Comparison of ENCODE assay signal across 7 cellular contexts in the genomic region with DNA sequence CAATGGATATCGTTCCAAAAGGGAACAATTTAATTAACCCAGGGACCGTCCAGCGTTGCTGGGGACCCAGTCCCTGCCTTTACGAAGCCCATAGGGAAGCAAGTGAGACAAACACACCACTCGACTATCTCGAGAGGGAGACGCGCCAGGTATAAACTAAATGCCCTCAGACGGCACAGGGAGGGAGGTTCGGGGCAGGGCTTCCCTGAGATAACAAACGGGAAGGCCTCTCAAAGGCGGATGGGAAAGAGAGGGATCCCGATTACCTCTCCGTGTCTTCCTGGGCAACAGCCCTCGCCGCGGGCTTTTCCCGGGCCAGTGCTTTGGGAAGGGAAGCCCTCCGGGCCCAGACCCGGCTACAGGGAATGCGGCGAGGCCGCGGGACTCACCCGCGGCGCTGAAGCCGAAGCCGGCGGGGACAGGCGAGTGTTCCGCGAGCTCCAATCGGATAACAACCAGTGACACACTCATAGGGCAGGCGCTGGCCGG. TPM values are rescaled to one million over a fixed set of nuclear protein-coding genes. Genes with fewer than 3 reads are reported as not detected.
A peak's percentile ranks its signal among the peaks of the same experiment; 100 is the strongest.
DNase-seq lines count a peak whose midpoint lies in the region; ATAC-seq and TF ChIP-seq lines count a peak whose summit lies in the region.

No MANE protein-coding gene starts in this region.

- H3K27me3 ChIP-seq in SJCRH30 (no peaks in the 10 kb centered on the region), esophagus (ENCODE audit: control insufficient read depth in 1 of 2, insufficient read depth in 2 of 2, low read length in 2 of 2) (no peaks in the 10 kb centered on the region)

- H3K9me3 ChIP-seq in SJCRH30 (replicated peaks) (no peaks in the 10 kb centered on the region), esophagus (ENCODE audit: control insufficient read depth in 2 of 2, insufficient read depth in 1 of 2, low read depth in 1 of 2, low read length in 1 of 2) (no peaks in the 10 kb centered on the region)

- H3K27ac ChIP-seq in SJCRH30 (peak overlapping the region; percentile 57), esophagus (ENCODE audit: low read depth in 2 of 2, low read length in 1 of 2) (peak overlapping the region; percentile 93 to 96)

- WGBS in esophagus, 2 donors, result 0 to 1% methylated on average over 36 of the region's 36 CpGs

- no peak for DNase-seq in SJCRH30
- no peak for DNase-seq in omental fat pad (ENCODE audit: low spot score)
- no peak for DNase-seq in effector CD4-positive, alpha-beta T cell

- H3K36me3 ChIP-seq in SJCRH30 (peaks cover 13% of the 10 kb centered on the region), esophagus (ENCODE audit: control insufficient read depth in 2 of 2, insufficient read depth in 2 of 2, low read length in 1 of 2) (peaks cover 3 to 4% of the 10 kb centered on the region in 2 donors)

- peak; percentile 7 for ATAC-seq in GM18505 (IDR thresholded peaks at IDR 0.05; ENCODE audit: unreplicated experiment)
- ATAC-seq in HG02798 (IDR thresholded peaks at IDR 0.05; ENCODE audit: poor library complexity, unreplicated experiment), result peak; percentile 6
- peak; percentile 14 for ATAC-seq in omental fat pad (ENCODE audit: low FRiP score)
- ATAC-seq in HG03442 (IDR thresholded peaks at IDR 0.05; ENCODE audit: unreplicated experiment), result no peak

- no peaks in the 10 kb centered on the region for H3K4me1 ChIP-seq in SJCRH30
- H3K4me1 ChIP-seq in esophagus (ENCODE audit: control insufficient read depth in 2 of 2, insufficient read depth in 2 of 2, low read length in 1 of 2), result peaks cover 0 to 6% of the 10 kb centered on the region in 2 donors

- no peak for TF ChIP-seq CTCF in omental fat pad (IDR thresholded peaks at IDR 0.05)

- H3K4me3 ChIP-seq in SJCRH30 (peak overlapping the region; percentile 78), esophagus (ENCODE audit: low read depth in 1 of 2, low read length in 2 of 2) (peak overlapping the region; percentile 94 to 95)

- no peak for TF ChIP-seq POLR2A in GM18505 (IDR thresholded peaks at IDR 0.05; ENCODE audit: borderline replicate concordance, extremely low read depth, insufficient read depth, insufficient read length)

RNA-seq across cellular contexts. Expression of a gene that starts 0.4 kb away (rescaled TPM):
- 17.2 and 20.2 TPM in 2 replicates for total RNA-seq in SJCRH30 (2014; rRNA removed; shearing (Covaris generic))
- polyA plus RNA-seq in esophagus, result 1 to 10 TPM; 7.6 to 8.5 TPM
- total RNA-seq in omental fat pad, result 10 to 100 TPM; 16.9 to 20.0 (median 17.7) TPM

RNA-seq across cellular contexts. Expression of a gene that starts 0.5 kb away (rescaled TPM):
- total RNA-seq in SJCRH30 (2014; rRNA removed; shearing (Covaris generic)), result 10.1 and 11.5 TPM in 2 replicates
- polyA plus RNA-seq in esophagus, result 10 to 100 TPM in 1 of 2 donors, 1 to 10 TPM in 1; 8.2 to 18.3 TPM
- total RNA-seq in omental fat pad, result 10 to 100 TPM; 12.2 to 29.6 (median 15.9) TPM
